8 cellular contexts compared by ENCODE assay signal in the genomic region with DNA sequence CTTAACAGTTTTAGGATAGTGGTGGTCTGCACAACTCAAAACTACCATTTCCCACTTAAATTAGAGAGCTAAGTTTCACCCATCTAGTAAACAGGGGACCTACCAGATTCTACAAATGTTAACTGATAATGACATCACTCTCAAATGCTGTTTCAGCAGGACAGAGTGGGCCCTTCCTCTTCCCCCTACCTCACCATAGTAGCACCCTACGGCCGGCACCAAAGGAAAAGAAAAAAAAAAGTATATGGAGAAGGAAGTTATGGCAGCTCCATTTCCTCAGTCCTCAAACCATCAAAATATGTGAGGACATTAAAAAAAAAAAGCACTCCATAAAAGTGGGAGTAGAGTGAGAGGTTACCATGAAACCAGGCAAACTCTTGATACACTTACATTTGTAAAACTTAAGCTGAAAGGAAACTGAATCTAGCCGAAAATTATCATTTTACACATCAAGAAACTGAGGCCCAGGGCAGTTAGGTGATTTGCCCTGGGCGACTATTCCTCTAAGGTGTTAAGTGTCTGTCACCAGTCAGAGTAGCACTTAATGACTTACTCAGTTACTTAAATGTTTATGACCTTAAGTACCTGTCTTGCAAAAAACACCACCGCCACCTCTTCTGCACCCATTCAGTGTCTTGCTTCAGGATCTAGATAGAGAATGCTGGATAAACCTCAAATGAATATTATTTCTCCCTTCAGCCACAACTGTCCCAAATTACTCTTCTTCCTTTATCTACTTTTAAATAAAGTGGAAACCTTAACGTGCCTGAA. TPM values are rescaled to one million over a fixed set of nuclear protein-coding genes. Genes with fewer than 3 reads are reported as not detected.
DNase-seq lines count a peak whose midpoint lies in the region; ATAC-seq and TF ChIP-seq lines count a peak whose summit lies in the region.

No MANE protein-coding gene starts in this region.

- peak overlapping the region; percentile 97 for H3K27ac Mint-ChIP-seq in activated T-helper 17 cell treated with anti-CD3 and anti-CD28 coated beads, Interleukin-2, amount 50 U/mL, for 72 hours
- H3K27ac Mint-ChIP-seq in immature natural killer cell, result peak overlapping the region; percentile 97 to 100 (median 100)

- ATAC-seq in activated T-helper 17 cell treated with anti-CD3 and anti-CD28 coated beads, Interleukin-2, amount 50 U/mL, for 72 hours (replicated peaks), result no peak
- no peak for ATAC-seq in HG03469 (IDR thresholded peaks at IDR 0.05; ENCODE audit: unreplicated experiment)

- H3K36me3 Mint-ChIP-seq in activated T-helper 17 cell treated with anti-CD3 and anti-CD28 coated beads, Interleukin-2, amount 50 U/mL, for 72 hours (ENCODE audit: low read depth), result peaks cover 79% of the 10 kb centered on the region
- H3K36me3 Mint-ChIP-seq in immature natural killer cell, result peaks cover 0 to 10% (median 3%) of the 10 kb centered on the region in 3 donors

- H3K27me3 ChIP-seq in BJ (ENCODE audit: control insufficient read depth, insufficient read depth, low read length), result no peaks in the 10 kb centered on the region
- no peaks in the 10 kb centered on the region for H3K27me3 ChIP-seq in stomach smooth muscle (ENCODE audit: control insufficient read depth in 1 of 2, insufficient read depth in 2 of 2, low read length in 2 of 2)

- peak overlapping the region; percentile 94 for H3K4me3 Mint-ChIP-seq in activated T-helper 17 cell treated with anti-CD3 and anti-CD28 coated beads, Interleukin-2, amount 50 U/mL, for 72 hours
- peak overlapping the region; percentile 95 to 99 (median 97) for H3K4me3 Mint-ChIP-seq in immature natural killer cell

- DNase-seq in BJ (ENCODE audit: low read depth), result no peak
- no peak for DNase-seq in HEK293T (ENCODE audit: extremely low spot score)
- DNase-seq in immature natural killer cell, result no peak
- DNase-seq in UCSD-AML1 (lab: John Stamatoyannopoulos, UW; ENCODE audit: unreplicated experiment), result no peak
- no peak for DNase-seq in activated CD4-positive, alpha-beta T cell treated with anti-CD3 and anti-CD28 coated beads for 4 hours

- POLR2A ChIA-PET in BJ (lab: Charles Lee), result interaction anchor here (0.6 kb wide), 1 partner anchor 701 kb away, joined by 3 read pairs; no protein-coding TSS in a partner anchor
- POLR2A ChIA-PET in HEK293T (lab: Yijun Ruan, JAX), result interaction anchor here (1.7 kb wide), 1 partner anchor 43 kb away, joined by 7 read pairs; no protein-coding TSS in a partner anchor

- CTCF ChIA-PET in BJ (lab: Yijun Ruan, JAX), result interaction anchor here (0.6 to 3.4 kb wide), 2 partner anchors 559 to 807 kb away, joined by 4 to 11 read pairs; a partner anchor contains a TSS
- CTCF ChIA-PET in HEK293T (lab: Yijun Ruan, JAX), result no interaction called here

- peaks cover 14% of the 10 kb centered on the region for H3K4me1 ChIP-seq in stomach smooth muscle (ENCODE audit: control insufficient read depth, insufficient read depth, low read length)

- no peak for TF ChIP-seq CTCF in BJ (IDR thresholded peaks at IDR 0.05; ENCODE audit: insufficient read depth, low read depth, low read length)

- no peaks in the 10 kb centered on the region for H3K9me3 ChIP-seq in stomach smooth muscle (ENCODE audit: control insufficient read depth in 2 of 2, low read length in 2 of 2)

- H3K4me3 ChIP-seq in BJ (ENCODE audit: low read depth, low read length) (peak overlapping the region; percentile 84), stomach smooth muscle (ENCODE audit: low read length in 2 of 2) (peak overlapping the region; percentile 96 to 99)

- no peaks in the 10 kb centered on the region for H3K27me3 Mint-ChIP-seq in activated T-helper 17 cell treated with anti-CD3 and anti-CD28 coated beads, Interleukin-2, amount 50 U/mL, for 72 hours
- H3K27me3 Mint-ChIP-seq in immature natural killer cell (ENCODE audit: low read depth in 3 of 3), result peaks cover 32 to 41% (median 40%) of the 10 kb centered on the region in 3 donors

- H3K36me3 ChIP-seq in BJ (ENCODE audit: control insufficient read depth, insufficient read depth, low read length) (no peaks in the 10 kb centered on the region; the same call in 1 of the 2 replicates), stomach smooth muscle (ENCODE audit: control insufficient read depth in 2 of 2, insufficient read depth in 2 of 2, low read length in 2 of 2) (no peaks in the 10 kb centered on the region)

- H3K9me3 Mint-ChIP-seq in activated T-helper 17 cell treated with anti-CD3 and anti-CD28 coated beads, Interleukin-2, amount 50 U/mL, for 72 hours, result no peaks in the 10 kb centered on the region
- H3K9me3 Mint-ChIP-seq in immature natural killer cell, result peaks cover 0 to 2% (median 0%) of the 10 kb centered on the region in 6 donors

- H3K27ac ChIP-seq in stomach smooth muscle (ENCODE audit: low read length), result no peak overlapping the region

- peak overlapping the region; percentile 43 to 91 for H3K9ac ChIP-seq in stomach smooth muscle (ENCODE audit: low read length in 2 of 2)

- H3K4me1 Mint-ChIP-seq in activated T-helper 17 cell treated with anti-CD3 and anti-CD28 coated beads, Interleukin-2, amount 50 U/mL, for 72 hours, result peaks cover 30% of the 10 kb centered on the region
- peaks cover 78 to 81% of the 10 kb centered on the region in 2 donors for H3K4me1 Mint-ChIP-seq in immature natural killer cell

TF ChIP-seq in HEK293T, 16 proteins besides CTCF, POLR2A, EP300 and RAD21:
- TF ChIP-seq ZNF384 (IDR thresholded peaks at IDR 0.05), result peak; percentile 74
- TF ChIP-seq FOXM1 (IDR thresholded peaks at IDR 0.05; ENCODE audit: borderline replicate concordance), result no peak
- TF ChIP-seq, protein P1, sequence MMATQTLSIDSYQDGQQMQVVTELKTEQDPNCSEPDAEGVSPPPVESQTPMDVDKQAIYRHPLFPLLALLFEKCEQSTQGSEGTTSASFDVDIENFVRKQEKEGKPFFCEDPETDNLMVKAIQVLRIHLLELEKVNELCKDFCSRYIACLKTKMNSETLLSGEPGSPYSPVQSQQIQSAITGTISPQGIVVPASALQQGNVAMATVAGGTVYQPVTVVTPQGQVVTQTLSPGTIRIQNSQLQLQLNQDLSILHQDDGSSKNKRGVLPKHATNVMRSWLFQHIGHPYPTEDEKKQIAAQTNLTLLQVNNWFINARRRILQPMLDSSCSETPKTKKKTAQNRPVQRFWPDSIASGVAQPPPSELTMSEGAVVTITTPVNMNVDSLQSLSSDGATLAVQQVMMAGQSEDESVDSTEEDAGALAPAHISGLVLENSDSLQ (IDR thresholded peaks at IDR 0.05), result peak; percentile 81
- TF ChIP-seq TARDBP (IDR thresholded peaks at IDR 0.05), result no peak
TF ChIP-seq in HEK293T: peak in this region for 2.

RNA-seq across cellular contexts. Expression of a gene that starts 2.7 kb away (rescaled TPM):
- 2.7 and 4.9 TPM in 2 replicates for polyA plus RNA-seq in BJ (2011; rRNA removed)
- 6.5 and 9.1 TPM in 2 replicates for polyA minus RNA-seq in BJ (2011; rRNA and poly(A)+ RNA removed)
- total RNA-seq in activated T-helper 17 cell treated with anti-CD3 and anti-CD28 coated beads, Interleukin-2, amount 50 U/mL, for 72 hours, result 10 to 100 TPM; 43.0 to 55.0 TPM
- polyA plus RNA-seq in immature natural killer cell, result 10 to 100 TPM; 25.9 to 39.0 (median 33.0) TPM

RNA-seq across cellular contexts. Expression of a gene that starts 56.7 kb away (rescaled TPM):
- polyA plus RNA-seq in BJ (2011; rRNA removed) (51.0 and 65.0 TPM in 2 replicates), immature natural killer cell (10 to 100 TPM; 41.8 to 73.3 (median 61.5) TPM)
- polyA minus RNA-seq in BJ (2011; rRNA and poly(A)+ RNA removed), result 34.9 and 53.5 TPM in 2 replicates
- 10 to 100 TPM; 26.5 to 40.2 TPM for total RNA-seq in activated T-helper 17 cell treated with anti-CD3 and anti-CD28 coated beads, Interleukin-2, amount 50 U/mL, for 72 hours
